In the genomic region with DNA sequence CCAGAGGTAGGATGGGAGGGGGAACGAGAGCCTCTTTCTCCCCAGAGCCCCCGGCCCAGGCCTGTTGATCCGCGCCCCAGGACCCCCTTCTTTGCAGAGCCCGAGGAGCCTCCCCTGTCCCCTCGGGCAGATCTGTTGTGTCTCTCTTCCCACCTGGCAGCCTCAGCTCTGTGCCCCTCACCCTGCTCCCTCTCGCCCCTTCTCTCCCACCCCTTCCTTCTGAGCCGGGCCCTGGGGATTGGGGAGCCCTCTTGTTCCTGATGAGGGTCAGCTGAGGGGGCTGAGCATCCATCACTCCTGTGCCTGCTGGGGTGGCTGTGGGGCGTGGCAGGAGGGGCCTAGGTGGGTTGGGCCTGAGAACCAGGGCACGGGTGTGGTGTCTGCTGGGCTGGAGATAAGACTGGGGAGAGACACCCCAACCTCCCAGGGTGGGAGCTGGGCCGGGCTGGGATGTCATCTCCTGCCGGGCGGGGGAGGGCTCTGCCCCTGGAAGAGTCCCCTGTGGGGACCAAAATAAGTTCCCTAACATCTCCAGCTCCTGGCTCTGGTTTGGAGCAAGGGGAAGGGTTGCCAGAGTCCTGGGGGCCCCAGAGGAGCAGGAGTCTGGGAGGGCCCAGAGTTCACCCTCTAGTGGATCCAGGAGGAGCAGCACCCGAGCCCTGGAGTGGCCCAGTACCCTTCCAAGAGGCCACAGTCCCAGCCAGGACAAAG, we compare ENCODE assay signal across 7 cellular contexts.
DNase-seq lines count a peak whose midpoint lies in the region; TF ChIP-seq lines count a peak whose summit lies in the region.

No MANE protein-coding gene starts in this region.

- CTCF ChIA-PET in GM10248 (lab: Yijun Ruan, JAX) = no interaction called here

- H3K4me1 Mint-ChIP-seq in chondrocyte (ENCODE audit: low read depth) (peaks cover 4% of the 10 kb centered on the region), neural crest cell (peaks cover 19% of the 10 kb centered on the region)
- H3K4me1 Mint-ChIP-seq in activated CD4-positive, alpha-beta T cell treated with anti-CD3 and anti-CD28 coated beads, Interleukin-2, amount 10 ng/mL, durations not matched to agents 24 days and 14 days = no peaks in the 10 kb centered on the region

- POLR2A ChIA-PET in GM10248 (lab: Yijun Ruan, JAX) = no interaction called here

- DNase-seq in GM10248 (ENCODE audit: extremely low spot score) (no peak), Kasumi-1 (lab: John Stamatoyannopoulos, UW) (peak; percentile 48 to 50), chondrocyte (ENCODE audit: low spot score) (no peak), neural crest cell (ENCODE audit: low read depth, low spot score) (no peak), CD1c-positive myeloid dendritic cell (ENCODE audit: extremely low spot score) (no peak), mucosa of gallbladder (ENCODE audit: low spot score) (no peak)
- no peak for DNase-seq in activated CD4-positive, alpha-beta T cell treated with anti-CD3 and anti-CD28 coated beads, Interleukin-2, amount 10 ng/mL, durations not matched to agents 24 days and 14 days

- H3K9me3 Mint-ChIP-seq in chondrocyte (ENCODE audit: low read depth) (no peaks in the 10 kb centered on the region), neural crest cell (no peaks in the 10 kb centered on the region)
- no peaks in the 10 kb centered on the region for H3K9me3 Mint-ChIP-seq in activated CD4-positive, alpha-beta T cell treated with anti-CD3 and anti-CD28 coated beads, Interleukin-2, amount 10 ng/mL, durations not matched to agents 24 days and 14 days

- H3K4me3 Mint-ChIP-seq in chondrocyte (ENCODE audit: unreplicated experiment) (no peak overlapping the region), neural crest cell (peak overlapping the region; percentile 67)
- H3K4me3 Mint-ChIP-seq in activated CD4-positive, alpha-beta T cell treated with anti-CD3 and anti-CD28 coated beads, Interleukin-2, amount 10 ng/mL, durations not matched to agents 24 days and 14 days = no peak overlapping the region

- H3K36me3 Mint-ChIP-seq in chondrocyte (ENCODE audit: low read depth) (peaks cover 15% of the 10 kb centered on the region), neural crest cell (ENCODE audit: low read depth) (no peaks in the 10 kb centered on the region)
- H3K36me3 Mint-ChIP-seq in activated CD4-positive, alpha-beta T cell treated with anti-CD3 and anti-CD28 coated beads, Interleukin-2, amount 10 ng/mL, durations not matched to agents 24 days and 14 days (ENCODE audit: low read depth) = no peaks in the 10 kb centered on the region

- H3K27me3 Mint-ChIP-seq in chondrocyte (ENCODE audit: low read depth) (no peaks in the 10 kb centered on the region), neural crest cell (ENCODE audit: low read depth) (no peaks in the 10 kb centered on the region)
- no peaks in the 10 kb centered on the region for H3K27me3 Mint-ChIP-seq in activated CD4-positive, alpha-beta T cell treated with anti-CD3 and anti-CD28 coated beads, Interleukin-2, amount 10 ng/mL, durations not matched to agents 24 days and 14 days

- TF ChIP-seq CTCF in GM10248 (IDR thresholded peaks at IDR 0.05; ENCODE audit: control extremely low read depth, extremely low read depth, low read depth, missing control alignments) (peak; percentile 14), chondrocyte (IDR thresholded peaks at IDR 0.05) (peak; percentile 67), neural crest cell (conservative IDR thresholded peaks at IDR 0.05) (peak; percentile 47)

- intact Hi-C loops in activated CD4-positive, alpha-beta T cell treated with anti-CD3 and anti-CD28 coated beads, Interleukin-2, amount 10 ng/mL, durations not matched to agents 24 days and 14 days (cut with micrococcal nuclease) = no loop called here

- no peak overlapping the region for H3K27ac Mint-ChIP-seq in chondrocyte (ENCODE audit: unreplicated experiment)
- no peak overlapping the region for H3K27ac Mint-ChIP-seq in neural crest cell (ENCODE audit: unreplicated experiment)
- H3K27ac Mint-ChIP-seq in activated CD4-positive, alpha-beta T cell treated with anti-CD3 and anti-CD28 coated beads, Interleukin-2, amount 10 ng/mL, durations not matched to agents 24 days and 14 days = no peak overlapping the region

Comparison
In these comparisons a context has a peak if more than half of its experiments do, and no peak if none do; other contexts are left out.
1. DNase-seq: peak in Kasumi-1 (2 of 2); none in GM10248 (single experiment), chondrocyte (single experiment), neural crest cell (single experiment), CD1c-positive myeloid dendritic cell (single experiment), mucosa of gallbladder (single experiment) and activated CD4-positive, alpha-beta T cell treated with anti-CD3 and anti-CD28 coated beads, Interleukin-2, amount 10 ng/mL, durations not matched to agents 24 days and 14 days (single experiment).
2. CTCF ChIP-seq: peak in every context shown above with its lines; median percentile 67 in chondrocyte; 47 in neural crest cell; 14 in GM10248.